In the genomic region with DNA sequence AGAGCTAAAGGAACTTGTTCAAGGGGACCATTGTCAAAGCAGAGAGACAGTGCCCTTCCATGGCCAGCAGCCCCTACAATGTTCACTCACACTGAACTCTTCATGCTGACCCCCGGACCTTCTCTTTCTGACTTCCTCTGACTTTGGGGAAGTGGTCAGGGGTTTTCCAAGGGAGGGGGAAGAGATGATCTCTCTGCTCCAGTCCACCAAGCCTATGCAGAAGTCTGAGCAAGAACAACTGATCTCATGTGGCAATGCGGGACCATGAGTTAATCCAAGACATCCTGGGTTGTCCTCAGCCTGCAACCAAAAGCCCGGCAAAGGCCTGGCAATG, we compare ENCODE assay signal across 1 cellular context.
TF ChIP-seq lines count a peak whose summit lies in the region.

No MANE protein-coding gene starts in this region.

TF ChIP-seq in GM12878, 131 proteins besides CTCF, POLR2A, EP300 and RAD21:
- TF ChIP-seq ATF3 (IDR thresholded peaks at IDR 0.05; ENCODE audit: borderline replicate concordance, extremely low read depth, low read depth, low read length) = no peak
- TF ChIP-seq HDGF (IDR thresholded peaks at IDR 0.05) = no peak
- no peak for TF ChIP-seq YBX1 (IDR thresholded peaks at IDR 0.05)
- no peak for TF ChIP-seq RBBP5 (conservative IDR thresholded peaks at IDR 0.05)
- TF ChIP-seq FOXM1 (IDR thresholded peaks at IDR 0.05; ENCODE audit: low read depth, low read length) = no peak
- no peak for TF ChIP-seq ZZZ3 (IDR thresholded peaks at IDR 0.05; ENCODE audit: control insufficient read depth, insufficient read length, low read depth)
- TF ChIP-seq SP1 (IDR thresholded peaks at IDR 0.05; ENCODE audit: low read depth, low read length) = no peak
- no peak for TF ChIP-seq RB1 (IDR thresholded peaks at IDR 0.05; ENCODE audit: borderline replicate concordance)
- TF ChIP-seq EGR1 (IDR thresholded peaks at IDR 0.05; ENCODE audit: borderline replicate concordance in 1 of 2, low read depth in 2 of 2, low read length in 2 of 2) = peak in 1 of 2 experiments; percentile 10; a peak in 1 of 3 replicates
- no peak for TF ChIP-seq TBL1XR1 (IDR thresholded peaks at IDR 0.05; ENCODE audit: low read depth, low read length)
- TF ChIP-seq BHLHE40 (IDR thresholded peaks at IDR 0.05; ENCODE audit: borderline replicate concordance in 1 of 2, low read depth in 2 of 2, low read length in 1 of 2) = no peak
- no peak for TF ChIP-seq RFX5 (IDR thresholded peaks at IDR 0.05; ENCODE audit: low read depth, low read length)
- TF ChIP-seq SMAD5 (IDR thresholded peaks at IDR 0.05; ENCODE audit: low read depth) = no peak
- no peak for TF ChIP-seq FOXK2 (IDR thresholded peaks at IDR 0.05)
- TF ChIP-seq PAX5 (IDR thresholded peaks at IDR 0.05; ENCODE audit: borderline replicate concordance, low read depth, low read length) = no peak
- TF ChIP-seq DPF2 (IDR thresholded peaks at IDR 0.05) = no peak
- no peak for TF ChIP-seq GABPA (IDR thresholded peaks at IDR 0.05; ENCODE audit: low read depth)
- TF ChIP-seq CHD1 (IDR thresholded peaks at IDR 0.05; ENCODE audit: low read depth, low read length) = no peak
- TF ChIP-seq BRCA1 (IDR thresholded peaks at IDR 0.05; ENCODE audit: low read depth, low read length) = no peak
- TF ChIP-seq RUNX3 (IDR thresholded peaks at IDR 0.05; ENCODE audit: low read length) = peak; percentile 62
- TF ChIP-seq BCL11A (IDR thresholded peaks at IDR 0.05; ENCODE audit: low read depth, low read length) = no peak
- TF ChIP-seq, protein P1, sequence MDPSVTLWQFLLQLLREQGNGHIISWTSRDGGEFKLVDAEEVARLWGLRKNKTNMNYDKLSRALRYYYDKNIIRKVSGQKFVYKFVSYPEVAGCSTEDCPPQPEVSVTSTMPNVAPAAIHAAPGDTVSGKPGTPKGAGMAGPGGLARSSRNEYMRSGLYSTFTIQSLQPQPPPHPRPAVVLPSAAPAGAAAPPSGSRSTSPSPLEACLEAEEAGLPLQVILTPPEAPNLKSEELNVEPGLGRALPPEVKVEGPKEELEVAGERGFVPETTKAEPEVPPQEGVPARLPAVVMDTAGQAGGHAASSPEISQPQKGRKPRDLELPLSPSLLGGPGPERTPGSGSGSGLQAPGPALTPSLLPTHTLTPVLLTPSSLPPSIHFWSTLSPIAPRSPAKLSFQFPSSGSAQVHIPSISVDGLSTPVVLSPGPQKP (IDR thresholded peaks at IDR 0.05; ENCODE audit: low read depth, low read length) = no peak
- no peak for TF ChIP-seq NR2C1 (IDR thresholded peaks at IDR 0.05)
- peak; percentile 89 for TF ChIP-seq SPI1 (IDR thresholded peaks at IDR 0.05; ENCODE audit: borderline replicate concordance, insufficient read depth, low read depth, low read length)
- TF ChIP-seq ETV6 (conservative IDR thresholded peaks at IDR 0.05 in 1 of 2, IDR thresholded peaks at IDR 0.05 in 1 of 2; ENCODE audit: borderline replicate concordance in 1 of 2, low read depth in 1 of 2) = peak in 1 of 2 experiments; percentile 70; a peak in 1 of 4 replicates
- TF ChIP-seq, protein P2, sequence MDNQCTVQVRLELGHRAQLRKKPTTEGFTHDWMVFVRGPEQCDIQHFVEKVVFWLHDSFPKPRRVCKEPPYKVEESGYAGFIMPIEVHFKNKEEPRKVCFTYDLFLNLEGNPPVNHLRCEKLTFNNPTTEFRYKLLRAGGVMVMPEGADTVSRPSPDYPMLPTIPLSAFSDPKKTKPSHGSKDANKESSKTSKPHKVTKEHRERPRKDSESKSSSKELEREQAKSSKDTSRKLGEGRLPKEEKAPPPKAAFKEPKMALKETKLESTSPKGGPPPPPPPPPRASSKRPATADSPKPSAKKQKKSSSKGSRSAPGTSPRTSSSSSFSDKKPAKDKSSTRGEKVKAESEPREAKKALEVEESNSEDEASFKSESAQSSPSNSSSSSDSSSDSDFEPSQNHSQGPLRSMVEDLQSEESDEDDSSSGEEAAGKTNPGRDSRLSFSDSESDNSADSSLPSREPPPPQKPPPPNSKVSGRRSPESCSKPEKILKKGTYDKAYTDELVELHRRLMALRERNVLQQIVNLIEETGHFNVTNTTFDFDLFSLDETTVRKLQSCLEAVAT (IDR thresholded peaks at IDR 0.05) = no peak
- no peak for TF ChIP-seq CBX5 (IDR thresholded peaks at IDR 0.05; ENCODE audit: low read depth)
- no peak for TF ChIP-seq ATF2 (IDR thresholded peaks at IDR 0.05; ENCODE audit: low read length)
- TF ChIP-seq SRF (IDR thresholded peaks at IDR 0.05; ENCODE audit: low read depth in 2 of 2, low read length in 2 of 2) = no peak
- TF ChIP-seq ZNF274 (IDR thresholded peaks at IDR 0.05; ENCODE audit: insufficient read depth, insufficient read length) = no peak
- peak; percentile 47; the same call in 1 of the 2 replicates for TF ChIP-seq RELB (IDR thresholded peaks at IDR 0.05; ENCODE audit: low read depth)
- no peak for TF ChIP-seq ZSCAN29 (IDR thresholded peaks at IDR 0.05)
- peak; percentile 52; the same call in 1 of the 2 replicates for TF ChIP-seq NR2F1 (conservative IDR thresholded peaks at IDR 0.05)
- TF ChIP-seq NFYA (IDR thresholded peaks at IDR 0.05; ENCODE audit: borderline replicate concordance, low read depth, low read length) = no peak
